In genomic region chr3:4996771-4997291, GRCh38 we compare ENCODE assay signal across 1 cellular context.
TF ChIP-seq lines count a peak whose summit lies in the region.

No MANE protein-coding gene starts in this region.

TF ChIP-seq in IMR-90, 13 proteins besides CTCF, POLR2A, EP300 and RAD21:
- TF ChIP-seq USF2 (IDR thresholded peaks at IDR 0.05; ENCODE audit: low read depth, low read length) (no peak), MAZ (IDR thresholded peaks at IDR 0.05; ENCODE audit: borderline replicate concordance, low read depth, low read length) (no peak), FOS (IDR thresholded peaks at IDR 0.05; ENCODE audit: low read depth, low read length) (no peak)
